Comparison of ENCODE assay signal across 11 cellular contexts in the genomic region with DNA sequence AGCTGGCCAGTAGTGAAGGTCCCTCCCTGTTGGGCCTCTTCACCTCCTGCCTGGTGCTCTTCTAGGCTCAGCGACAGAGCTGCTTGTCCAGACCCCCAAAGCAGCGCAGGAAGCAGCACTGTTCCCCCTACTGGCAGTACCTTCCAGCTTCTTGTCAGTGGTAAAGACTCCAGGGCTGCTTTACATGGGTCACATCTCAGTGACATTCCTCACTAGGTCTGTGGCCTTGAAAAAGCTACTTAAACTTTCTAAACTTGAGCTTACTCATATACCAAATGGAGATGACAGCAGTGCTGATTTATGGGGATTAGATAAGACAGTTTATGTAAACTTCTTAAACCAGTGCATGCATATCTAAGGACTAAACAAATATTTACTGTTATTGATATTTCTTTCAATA.
A peak's percentile ranks its signal among the peaks of the same experiment; 100 is the strongest.
DNase-seq lines count a peak whose midpoint lies in the region; ATAC-seq, FAIRE-seq and TF ChIP-seq lines count a peak whose summit lies in the region.
"Had no signal": no experiment of that assay in that cellular context is flagged by ENCODE, and none has a peak within 500 bp of the region (broad histone marks: within the 10 kb centered on the region; RNA-seq: fewer than 3 reads in every experiment).

No MANE protein-coding gene starts in this region.

- no peak overlapping the region for H3K4me3 Mint-ChIP-seq in astrocyte (ENCODE audit: unreplicated experiment)

- H3K36me3 Mint-ChIP-seq in astrocyte (ENCODE audit: low read depth, unreplicated experiment): no peaks in the 10 kb centered on the region

- H3K9me3 ChIP-seq in astrocyte (ENCODE audit: insufficient read depth, low read depth, low read length): no peaks in the 10 kb centered on the region
- no peaks in the 10 kb centered on the region for H3K9me3 ChIP-seq in right cardiac atrium (ENCODE audit: control insufficient read depth, low read length)
- H3K9me3 ChIP-seq: testis had no signal

- H2AFZ ChIP-seq in astrocyte (ENCODE audit: low read depth, low read length): no peak overlapping the region

- peaks cover 3% of the 10 kb centered on the region for H3K4me1 ChIP-seq in astrocyte (ENCODE audit: insufficient read depth, low read length)
- H3K4me1 ChIP-seq in right cardiac atrium (ENCODE audit: control insufficient read depth, insufficient read depth, low read length): peaks cover 2% of the 10 kb centered on the region
- H3K4me1 ChIP-seq: body of pancreas, testis had no signal

- H3K27ac Mint-ChIP-seq in astrocyte (ENCODE audit: unreplicated experiment): no peak overlapping the region

- FAIRE-seq in astrocyte (lab: Jason Lieb, UNC): no peak
- FAIRE-seq: frontal cortex had no signal

- H4K20me1 ChIP-seq in astrocyte (ENCODE audit: insufficient read depth, low read length): no peaks in the 10 kb centered on the region

- no peak overlapping the region for H3K4me2 ChIP-seq in astrocyte (ENCODE audit: low read length)

- peak; percentile 1 for DNase-seq in HuH-7 (ENCODE audit: low spot score)
- peak; percentile 35 for DNase-seq in astrocyte (ENCODE audit: low read depth)
- peak in 1 of 3 donors; percentile 30 for DNase-seq in right cardiac atrium
- DNase-seq in substantia nigra (lab: John Stamatoyannopoulos, UW): peak in 27 of 49 donors; percentile 0 to 51 (median 8)
- DNase-seq in stimulated activated naive CD8-positive, alpha-beta T cell treated with anti-CD3 and anti-CD28 coated beads, Interleukin-15, Interleukin-2, amounts not matched to agents 100 U/mL and 50 U/mL, for 24 hours: no peak
- no peak for DNase-seq in NCI-H774 (lab: John Stamatoyannopoulos, UW)
- DNase-seq in 8988T: no peak
- DNase-seq: body of pancreas, GF-D8, testis had no signal

- intact Hi-C loops in right cardiac atrium (cut with DNase I): no loop called here

- TF ChIP-seq CTCF in astrocyte (IDR thresholded peaks at IDR 0.05; ENCODE audit: insufficient read depth, low read depth, low read length): no peak

- 55% methylated on average over 2 of the region's 2 CpGs for WGBS in right cardiac atrium

- no peaks in the 10 kb centered on the region for H3K27me3 Mint-ChIP-seq in astrocyte (ENCODE audit: low read depth, unreplicated experiment)

- no peaks in the 10 kb centered on the region for H3K36me3 ChIP-seq in astrocyte (ENCODE audit: insufficient read depth, low read length)

- no peaks in the 10 kb centered on the region for H3K9me3 Mint-ChIP-seq in astrocyte (ENCODE audit: unreplicated experiment)

- H3K27ac ChIP-seq in astrocyte (ENCODE audit: low read depth, low read length) (no peak overlapping the region), right cardiac atrium (ENCODE audit: low read length) (no peak overlapping the region), substantia nigra (ENCODE audit: low read depth, low read length, poor library complexity, severe bottlenecking) (no peak overlapping the region)
- H3K27ac ChIP-seq: body of pancreas, testis had no signal

- no peaks in the 10 kb centered on the region for H3K79me2 ChIP-seq in astrocyte (ENCODE audit: insufficient read depth, low read length)

- H3K4me1 Mint-ChIP-seq in astrocyte (ENCODE audit: low read depth, unreplicated experiment): peaks cover 9% of the 10 kb centered on the region

- H3K4me3 ChIP-seq in astrocyte (ENCODE audit: insufficient read depth, low read depth, low read length): no peak overlapping the region
- H3K4me3 ChIP-seq in right cardiac atrium (ENCODE audit: low read length): no peak overlapping the region
- H3K4me3 ChIP-seq: body of pancreas, testis had no signal

- H3K27me3 ChIP-seq in astrocyte (ENCODE audit: insufficient read depth, low read length) (no peaks in the 10 kb centered on the region), right cardiac atrium (ENCODE audit: control insufficient read depth, insufficient read depth) (no peaks in the 10 kb centered on the region)
- H3K27me3 ChIP-seq: body of pancreas, testis had no signal

- ATAC-seq in right cardiac atrium: peak; percentile 68 to 71
- ATAC-seq in stimulated activated naive CD8-positive, alpha-beta T cell treated with anti-CD3 and anti-CD28 coated beads, Interleukin-15, Interleukin-2, amounts not matched to agents 100 U/mL and 50 U/mL, for 24 hours: no peak
- ATAC-seq: body of pancreas had no signal

- H3K9ac ChIP-seq in astrocyte (ENCODE audit: low read length): no peak overlapping the region

Comparison
In these comparisons a context has a peak if more than half of its experiments do, and no peak if none do; other contexts are left out.
1. DNase-seq: peak in HuH-7 (single experiment), astrocyte (single experiment) and substantia nigra (27 of 49); none in stimulated activated naive CD8-positive, alpha-beta T cell treated with anti-CD3 and anti-CD28 coated beads, Interleukin-15, Interleukin-2, amounts not matched to agents 100 U/mL and 50 U/mL, for 24 hours (single experiment), NCI-H774 (single experiment) and 8988T (single experiment).